Comparison of ENCODE assay signal across 1 cellular context in the genomic region with DNA sequence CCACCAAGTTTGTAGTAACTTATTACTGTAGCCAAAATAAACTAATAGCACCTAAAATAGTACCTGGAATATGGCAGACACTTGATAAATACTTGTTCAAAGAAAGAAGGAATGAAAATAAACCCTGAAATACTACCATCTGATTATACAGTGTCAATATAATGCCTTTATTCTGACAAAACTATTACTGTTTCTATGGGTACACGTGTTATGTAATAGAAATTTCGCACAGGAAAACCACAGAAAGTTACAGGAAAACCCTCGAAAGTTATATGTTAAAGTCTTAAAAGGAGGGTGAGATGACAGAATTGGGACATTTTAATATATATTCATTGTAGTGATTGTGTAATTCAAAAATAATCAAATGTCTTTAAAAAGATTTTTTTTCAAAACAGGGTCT.
TF ChIP-seq lines count a peak whose summit lies in the region.

No MANE protein-coding gene starts in this region.

TF ChIP-seq in K562, 482 proteins besides CTCF, POLR2A, EP300 and RAD21:
- TF ChIP-seq CEBPB (tag; IDR thresholded peaks at IDR 0.05): peak; percentile 35; the same call in 1 of the 2 replicates
- TF ChIP-seq ZNF512 (tag; IDR thresholded peaks at IDR 0.05): no peak
- no peak for TF ChIP-seq PHF20 (IDR thresholded peaks at IDR 0.05; ENCODE audit: partially characterized antibody)
- TF ChIP-seq FOXP1 (CRISPR knock-in tag; IDR thresholded peaks at IDR 0.05): no peak
- TF ChIP-seq E2F3 (CRISPR knock-in tag; IDR thresholded peaks at IDR 0.05): no peak
- no peak for TF ChIP-seq HMBOX1 (IDR thresholded peaks at IDR 0.05)
TF ChIP-seq in K562: peak in this region for 1.
